Comparison of ENCODE assay signal across 15 cellular contexts in genomic region chr2:236998250-236998649, GRCh38.
A peak's percentile ranks its signal among the peaks of the same experiment; 100 is the strongest.
DNase-seq lines count a peak whose midpoint lies in the region; ATAC-seq and TF ChIP-seq lines count a peak whose summit lies in the region.
"Had no signal": no experiment of that assay in that cellular context is flagged by ENCODE, and none has a peak within 500 bp of the region (broad histone marks: within the 10 kb centered on the region; RNA-seq: fewer than 3 reads in every experiment).

No MANE protein-coding gene starts in this region.

- H3K27ac Mint-ChIP-seq in progenitor cell of endocrine pancreas = peak overlapping the region; percentile 37
- H3K27ac Mint-ChIP-seq in activated naive CD4-positive, alpha-beta T cell treated with anti-CD3 and anti-CD28 coated beads, Interleukin-2, amount 10 ng/mL, durations not matched to agents 7 days and 5 days = no peak overlapping the region
- H3K27ac Mint-ChIP-seq: activated naive CD4-positive, alpha-beta T cell treated with anti-CD3 and anti-CD28 coated beads, Interleukin-2, amount 50 U/mL, for 24 hours; natural killer cell treated with Interleukin-12 subunit alpha and Interleukin-12 subunit beta and Interleukin-15 and Interleukin-18, amount 100 ng/mL, for 72 hours had no signal

- no peaks in the 10 kb centered on the region for H3K36me3 Mint-ChIP-seq in progenitor cell of endocrine pancreas (ENCODE audit: insufficient read depth)
- no peaks in the 10 kb centered on the region for H3K36me3 Mint-ChIP-seq in activated naive CD4-positive, alpha-beta T cell treated with anti-CD3 and anti-CD28 coated beads, Interleukin-2, amount 10 ng/mL, durations not matched to agents 7 days and 5 days
- H3K36me3 Mint-ChIP-seq: activated naive CD4-positive, alpha-beta T cell treated with anti-CD3 and anti-CD28 coated beads, Interleukin-2, amount 50 U/mL, for 24 hours; natural killer cell treated with Interleukin-12 subunit alpha and Interleukin-12 subunit beta and Interleukin-15 and Interleukin-18, amount 100 ng/mL, for 72 hours had no signal

- no peak for TF ChIP-seq CTCF in progenitor cell of endocrine pancreas (IDR thresholded peaks at IDR 0.05; ENCODE audit: unreplicated experiment)

- no peaks in the 10 kb centered on the region for H3K9me3 Mint-ChIP-seq in progenitor cell of endocrine pancreas (ENCODE audit: low read depth)
- H3K9me3 Mint-ChIP-seq in activated naive CD4-positive, alpha-beta T cell treated with anti-CD3 and anti-CD28 coated beads, Interleukin-2, amount 10 ng/mL, durations not matched to agents 7 days and 5 days = no peaks in the 10 kb centered on the region
- H3K9me3 Mint-ChIP-seq: activated naive CD4-positive, alpha-beta T cell treated with anti-CD3 and anti-CD28 coated beads, Interleukin-2, amount 50 U/mL, for 24 hours; natural killer cell treated with Interleukin-12 subunit alpha and Interleukin-12 subunit beta and Interleukin-15 and Interleukin-18, amount 100 ng/mL, for 72 hours had no signal

- no peak for ATAC-seq in GM18511 (IDR thresholded peaks at IDR 0.05; ENCODE audit: unreplicated experiment)
- ATAC-seq: natural killer cell treated with Interleukin-12 subunit alpha and Interleukin-12 subunit beta and Interleukin-15 and Interleukin-18, amount 100 ng/mL, for 72 hours; upper lobe of right lung had no signal

- CTCF ChIA-PET in activated naive CD4-positive, alpha-beta T cell treated with anti-CD3 and anti-CD28 coated beads, Interleukin-2, amount 10 ng/mL, durations not matched to agents 7 days and 5 days (lab: Charles Lee) = no interaction called here

- no peak overlapping the region for H3K4me3 Mint-ChIP-seq in progenitor cell of endocrine pancreas (ENCODE audit: low read depth)
- H3K4me3 Mint-ChIP-seq in activated naive CD4-positive, alpha-beta T cell treated with anti-CD3 and anti-CD28 coated beads, Interleukin-2, amount 10 ng/mL, durations not matched to agents 7 days and 5 days = no peak overlapping the region
- H3K4me3 Mint-ChIP-seq: activated naive CD4-positive, alpha-beta T cell treated with anti-CD3 and anti-CD28 coated beads, Interleukin-2, amount 50 U/mL, for 24 hours; H9; natural killer cell treated with Interleukin-12 subunit alpha and Interleukin-12 subunit beta and Interleukin-15 and Interleukin-18, amount 100 ng/mL, for 72 hours had no signal

- peaks cover 8% of the 10 kb centered on the region for H3K27me3 Mint-ChIP-seq in progenitor cell of endocrine pancreas
- H3K27me3 Mint-ChIP-seq in activated naive CD4-positive, alpha-beta T cell treated with anti-CD3 and anti-CD28 coated beads, Interleukin-2, amount 10 ng/mL, durations not matched to agents 7 days and 5 days = peaks cover 5% of the 10 kb centered on the region
- H3K27me3 Mint-ChIP-seq: activated naive CD4-positive, alpha-beta T cell treated with anti-CD3 and anti-CD28 coated beads, Interleukin-2, amount 50 U/mL, for 24 hours had no signal

- peaks cover 36% of the 10 kb centered on the region for H3K4me1 Mint-ChIP-seq in progenitor cell of endocrine pancreas (ENCODE audit: low read depth)
- H3K4me1 Mint-ChIP-seq in activated naive CD4-positive, alpha-beta T cell treated with anti-CD3 and anti-CD28 coated beads, Interleukin-2, amount 10 ng/mL, durations not matched to agents 7 days and 5 days = no peaks in the 10 kb centered on the region
- H3K4me1 Mint-ChIP-seq: activated naive CD4-positive, alpha-beta T cell treated with anti-CD3 and anti-CD28 coated beads, Interleukin-2, amount 50 U/mL, for 24 hours had no signal

- DNase-seq in Daoy (ENCODE audit: low read depth) = peak; percentile 15
- DNase-seq in NCI-H2196 (lab: John Stamatoyannopoulos, UW; ENCODE audit: unreplicated experiment) = peak; percentile 58
- DNase-seq in dermis microvascular lymphatic vessel endothelial cell (ENCODE audit: low read depth in 2 of 2) = peak; percentile 48 to 67
- DNase-seq in progenitor cell of endocrine pancreas (ENCODE audit: low spot score, unreplicated experiment) = no peak
- DNase-seq in activated naive CD4-positive, alpha-beta T cell treated with anti-CD3 and anti-CD28 coated beads, Interleukin-2, amount 10 ng/mL, durations not matched to agents 7 days and 5 days = no peak
- no peak for DNase-seq in NCI-H82 (lab: John Stamatoyannopoulos, UW)
- DNase-seq: H9; NCI-H2171 treated with DMSO at 0.1 percent for 48 hours; right lobe of liver; stimulated activated CD4-positive, alpha-beta T cell treated with anti-CD3 and anti-CD28 coated beads, Interleukin-4, amount 100 ng/mL, for 1 hour; upper lobe of right lung; WERI-Rb-1 had no signal

Comparison
In these comparisons a context has a peak if more than half of its experiments do, and no peak if none do; other contexts are left out.
1. DNase-seq: peak in Daoy (single experiment), NCI-H2196 (single experiment) and dermis microvascular lymphatic vessel endothelial cell (2 of 2); none in progenitor cell of endocrine pancreas (single experiment), activated naive CD4-positive, alpha-beta T cell treated with anti-CD3 and anti-CD28 coated beads, Interleukin-2, amount 10 ng/mL, durations not matched to agents 7 days and 5 days (single experiment) and NCI-H82 (single experiment).